15 cellular contexts compared by ENCODE assay signal in genomic region chr5:149939572-149939971, GRCh38. TPM values are rescaled to one million over a fixed set of nuclear protein-coding genes. Genes with fewer than 3 reads are reported as not detected.
A peak's percentile ranks its signal among the peaks of the same experiment; 100 is the strongest.
DNase-seq lines count a peak whose midpoint lies in the region; ATAC-seq and TF ChIP-seq lines count a peak whose summit lies in the region.
"Had no signal": no experiment of that assay in that cellular context is flagged by ENCODE, and none has a peak within 500 bp of the region (broad histone marks: within the 10 kb centered on the region; RNA-seq: fewer than 3 reads in every experiment).

No MANE protein-coding gene starts in this region.

- H3K4me1 ChIP-seq in breast epithelium, result peaks cover 0 to 12% of the 10 kb centered on the region in 2 donors
- H3K4me1 ChIP-seq in naive thymus-derived CD4-positive, alpha-beta T cell (ENCODE audit: control insufficient read depth in 2 of 2, insufficient read depth in 2 of 2, low read length in 2 of 2), result no peaks in the 10 kb centered on the region

- intact Hi-C loops in breast epithelium (cut with DNase I; ENCODE audit: low total_unique reads), result no loop called here
- intact Hi-C loops in naive thymus-derived CD4-positive, alpha-beta T cell (cut with micrococcal nuclease), result no loop called here

- no peak overlapping the region for H3K27ac Mint-ChIP-seq in naive thymus-derived CD4-positive, alpha-beta T cell
- H3K27ac Mint-ChIP-seq: activated naive CD8-positive, alpha-beta T cell treated with anti-CD3 and anti-CD28 coated beads, Interleukin-2, amount 10 ng/mL, durations not matched to agents 7 days and 5 days had no signal

- POLR2A ChIA-PET in naive thymus-derived CD4-positive, alpha-beta T cell (lab: Charles Lee), result no interaction called here

- no peak for TF ChIP-seq CTCF in breast epithelium (IDR thresholded peaks at IDR 0.05)

- CTCF ChIA-PET in naive thymus-derived CD4-positive, alpha-beta T cell (lab: Charles Lee), result interaction anchor here (0.6 kb wide), 1 partner anchor 313 kb away, joined by 3 read pairs; no protein-coding TSS in a partner anchor

- H3K4me3 ChIP-seq in breast epithelium, result no peak overlapping the region
- no peak overlapping the region for H3K4me3 ChIP-seq in naive thymus-derived CD4-positive, alpha-beta T cell (ENCODE audit: low read length)
- H3K4me3 ChIP-seq: stomach had no signal

- no peak overlapping the region for H3K4me3 Mint-ChIP-seq in naive thymus-derived CD4-positive, alpha-beta T cell
- H3K4me3 Mint-ChIP-seq: activated naive CD8-positive, alpha-beta T cell treated with anti-CD3 and anti-CD28 coated beads, Interleukin-2, amount 10 ng/mL, durations not matched to agents 7 days and 5 days; neural crest cell had no signal

- no peaks in the 10 kb centered on the region for H3K27me3 ChIP-seq in breast epithelium
- no peaks in the 10 kb centered on the region for H3K27me3 ChIP-seq in naive thymus-derived CD4-positive, alpha-beta T cell (ENCODE audit: control insufficient read depth in 2 of 2, insufficient read depth in 2 of 2, low read length in 2 of 2)
- H3K27me3 ChIP-seq: stomach had no signal

- H3K9me3 Mint-ChIP-seq in naive thymus-derived CD4-positive, alpha-beta T cell, result no peaks in the 10 kb centered on the region
- H3K9me3 Mint-ChIP-seq: activated naive CD8-positive, alpha-beta T cell treated with anti-CD3 and anti-CD28 coated beads, Interleukin-2, amount 10 ng/mL, durations not matched to agents 7 days and 5 days; neural crest cell had no signal

- DNase-seq in ELR (ENCODE audit: low read depth) (peak; percentile 47), NCI-H82 (lab: John Stamatoyannopoulos, UW) (peak; percentile 34), breast epithelium (ENCODE audit: low spot score in 2 of 2) (no peak), mesenteric fat pad (ENCODE audit: low spot score) (no peak), EL (no peak)
- DNase-seq in naive thymus-derived CD4-positive, alpha-beta T cell, result no peak
- DNase-seq in NK-92 treated with Interleukin-12 subunit alpha and Interleukin-12 subunit beta, amount 100 ng/mL, for 24 hours (lab: John Stamatoyannopoulos, UW), result no peak
- DNase-seq: activated CD4-positive, alpha-beta T cell treated with anti-CD3 and anti-CD28 coated beads, Interleukin-2, amount 50 U/mL, for 4 hours; activated naive CD8-positive, alpha-beta T cell treated with anti-CD3 and anti-CD28 coated beads, Interleukin-2, amount 10 ng/mL, durations not matched to agents 7 days and 5 days; NCI-H1930; SHP77 treated with DMSO at 0.1 percent for 48 hours; stimulated activated CD4-positive, alpha-beta T cell treated with anti-CD3 and anti-CD28 coated beads, Interleukin-2, amount 100 ng/mL, for 24 hours; stomach had no signal

- H3K36me3 Mint-ChIP-seq in naive thymus-derived CD4-positive, alpha-beta T cell, result no peaks in the 10 kb centered on the region
- H3K36me3 Mint-ChIP-seq: activated naive CD8-positive, alpha-beta T cell treated with anti-CD3 and anti-CD28 coated beads, Interleukin-2, amount 10 ng/mL, durations not matched to agents 7 days and 5 days had no signal

- no peak for TF ChIP-seq POLR2A in breast epithelium (IDR thresholded peaks at IDR 0.05)

- H3K4me1 Mint-ChIP-seq in naive thymus-derived CD4-positive, alpha-beta T cell, result peaks cover 0 to 3% (median 0%) of the 10 kb centered on the region in 7 donors
- H3K4me1 Mint-ChIP-seq: activated naive CD8-positive, alpha-beta T cell treated with anti-CD3 and anti-CD28 coated beads, Interleukin-2, amount 10 ng/mL, durations not matched to agents 7 days and 5 days had no signal

- ATAC-seq in naive thymus-derived CD4-positive, alpha-beta T cell, result peak; percentile 17
- no peak for ATAC-seq in GM21723 (IDR thresholded peaks at IDR 0.05; ENCODE audit: unreplicated experiment)

- H3K9me3 ChIP-seq in breast epithelium, result no peaks in the 10 kb centered on the region
- H3K9me3 ChIP-seq in naive thymus-derived CD4-positive, alpha-beta T cell (ENCODE audit: control insufficient read depth in 2 of 3, low read length in 3 of 3), result no peaks in the 10 kb centered on the region
- H3K9me3 ChIP-seq: stomach had no signal

- H3K27me3 Mint-ChIP-seq in naive thymus-derived CD4-positive, alpha-beta T cell, result peaks cover 0 to 13% (median 2%) of the 10 kb centered on the region in 5 donors

- H3K36me3 ChIP-seq in breast epithelium, result no peaks in the 10 kb centered on the region
- no peaks in the 10 kb centered on the region for H3K36me3 ChIP-seq in naive thymus-derived CD4-positive, alpha-beta T cell (ENCODE audit: control insufficient read depth in 2 of 3, insufficient read depth in 3 of 3, low read length in 3 of 3)
- H3K36me3 ChIP-seq: stomach had no signal

- peak overlapping the region; percentile 88 to 91 for H3K27ac ChIP-seq in breast epithelium
- no peak overlapping the region for H3K27ac ChIP-seq in naive thymus-derived CD4-positive, alpha-beta T cell (ENCODE audit: low read depth, low read length)
- H3K27ac ChIP-seq: stomach had no signal

RNA-seq across cellular contexts. Expression of gene PDE6A, which starts 5.0 kb away (rescaled TPM):
- under 1 TPM in 2 of 3 donors, not detected in 1; under 0.01 to 0.15 TPM for total RNA-seq in breast epithelium
- not detected for total RNA-seq in naive thymus-derived CD4-positive, alpha-beta T cell
- polyA plus RNA-seq in naive thymus-derived CD4-positive, alpha-beta T cell, result under 1 TPM in 1 of 2 donors, not detected in 1; 0.11 TPM
- total RNA-seq in mesenteric fat pad, result not detected
- total RNA-seq: activated naive CD8-positive, alpha-beta T cell treated with anti-CD3 and anti-CD28 coated beads, Interleukin-2, amount 10 ng/mL, durations not matched to agents 7 days and 5 days; neural crest cell had no signal

RNA-seq across cellular contexts. Expression of gene SLC26A2, which starts 21.0 kb away (rescaled TPM):
- total RNA-seq in breast epithelium (100 to 1,000 TPM in 1 of 3 donors, 10 to 100 TPM in 2; 10.6 to 103 (median 30.2) TPM), mesenteric fat pad (13.1 TPM)
- 10 to 100 TPM in 2 of 5 experiments, 1 to 10 TPM in 3; 5.2 to 16.5 (median 9.6) TPM for total RNA-seq in naive thymus-derived CD4-positive, alpha-beta T cell
- 1 to 10 TPM; 3.2 to 3.9 TPM for polyA plus RNA-seq in naive thymus-derived CD4-positive, alpha-beta T cell

Comparison
In these comparisons a context has a peak if more than half of its experiments do, and no peak if none do; other contexts are left out.
1. DNase-seq: peak in ELR (single experiment) and NCI-H82 (single experiment); none in breast epithelium (0 of 2), naive thymus-derived CD4-positive, alpha-beta T cell (0 of 9), NK-92 treated with Interleukin-12 subunit alpha and Interleukin-12 subunit beta, amount 100 ng/mL, for 24 hours (single experiment), mesenteric fat pad (single experiment) and EL (single experiment).